In the genomic region with DNA sequence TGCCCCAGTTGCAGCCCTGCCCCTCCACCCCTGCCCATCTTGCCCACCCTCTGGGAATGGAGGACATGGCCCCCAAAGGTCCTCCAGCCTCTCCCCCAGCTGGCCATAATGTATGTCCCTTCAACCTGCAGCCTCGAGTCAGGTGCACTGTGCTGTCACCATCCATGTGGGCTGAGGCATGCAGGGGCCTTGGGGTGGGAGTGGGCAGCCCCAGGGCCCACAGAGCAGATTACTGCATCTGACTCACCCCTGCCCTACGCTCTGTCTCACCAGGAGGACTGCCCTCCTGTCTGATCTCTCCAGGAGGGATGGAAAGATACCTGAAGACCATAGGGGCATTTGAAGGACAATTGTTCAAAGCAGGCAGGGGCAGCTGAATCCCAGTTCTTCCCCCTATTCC, we compare ENCODE assay signal across 30 cellular contexts. TPM values are rescaled to one million over a fixed set of nuclear protein-coding genes. Genes with fewer than 3 reads are reported as not detected.
DNase-seq lines count a peak whose midpoint lies in the region; ATAC-seq, FAIRE-seq and TF ChIP-seq lines count a peak whose summit lies in the region.
"Had no signal": no experiment of that assay in that cellular context is flagged by ENCODE, and none has a peak within 500 bp of the region (broad histone marks: within the 10 kb centered on the region; RNA-seq: fewer than 3 reads in every experiment).

No MANE protein-coding gene starts in this region.

- no peak overlapping the region; the same call in 1 of the 2 replicates for H4K8ac ChIP-seq in H1 (ENCODE audit: extremely low read depth, insufficient read depth, low read length)

- no peak overlapping the region for H2AFZ ChIP-seq in H1 (ENCODE audit: low read length)
- no peak overlapping the region for H2AFZ ChIP-seq in neural cell (ENCODE audit: low read depth, low read length)
- H2AFZ ChIP-seq: GM23248 had no signal

- H3K23me2 ChIP-seq in H1 (ENCODE audit: low read depth, low read length), result no peaks in the 10 kb centered on the region; the same call in 1 of the 2 replicates

- CTCF ChIA-PET in H1 (lab: Charles Lee; ENCODE audit: partially characterized antibody), result interaction anchor here (0.9 to 1.4 kb wide), 4 partner anchors 10 to 20 kb away, joined by 3 to 5 read pairs (median 4); no protein-coding TSS in a partner anchor

- TF ChIP-seq RAD21 in H1 (IDR thresholded peaks at IDR 0.05 in 1 of 2, conservative IDR thresholded peaks at IDR 0.05 in 1 of 2; ENCODE audit: low read depth in 2 of 2, low read length in 2 of 2) (no peak), neural cell (conservative IDR thresholded peaks at IDR 0.05) (no peak)

- no peak overlapping the region for H3K56ac ChIP-seq in H1 (replicated peaks; ENCODE audit: insufficient read length, low read depth, low read length)

- peak; percentile 2 for DNase-seq in natural killer cell treated with Interleukin-12 subunit alpha and Interleukin-12 subunit beta and Interleukin-15 and Interleukin-18, amount 100 ng/mL, for 72 hours (ENCODE audit: low spot score)
- DNase-seq in natural killer cell, result no peak
- no peak for DNase-seq in H1 (ENCODE audit: low read depth in 1 of 2, low spot score in 2 of 2)
- DNase-seq in posterior vena cava (ENCODE audit: low spot score), result peak; percentile 38
- no peak for DNase-seq in DMS153 (lab: John Stamatoyannopoulos, UW)
- DNase-seq in NCI-H2107 treated with DMSO at 0.1 percent for 48 hours (lab: John Stamatoyannopoulos, UW; ENCODE audit: unreplicated experiment), result no peak
- DNase-seq: 8988T; ACHN; AML-193; BE2C; CD4-positive, alpha-beta T cell; CD8-positive, alpha-beta memory T cell; DMS 273 treated with DMSO at 0.1 percent for 48 hours; DMS53; DMS79 treated with DMSO at 0.1 percent for 48 hours; GF-D8; GM23248; H9; HFFc6 had no signal

- TF ChIP-seq CTCF in natural killer cell (IDR thresholded peaks at IDR 0.05), result no peak
- no peak for TF ChIP-seq CTCF in H1 (IDR thresholded peaks at IDR 0.05; ENCODE audit: control extremely low read depth in 1 of 3, insufficient read depth in 1 of 3, low read depth in 1 of 3, low read length in 3 of 3)
- no peak for TF ChIP-seq CTCF in neural cell (IDR thresholded peaks at IDR 0.05; ENCODE audit: poor library complexity, severe bottlenecking)

- H2BK5ac ChIP-seq in H1 (ENCODE audit: low read depth, low read length), result 0 out of 2 replicates have a peak overlapping the region, but pooled peaks have one; percentile 2

- no peak overlapping the region for H3K4me2 ChIP-seq in H1 (ENCODE audit: insufficient read depth in 1 of 2, low read depth in 2 of 2, low read length in 2 of 2)
- no peak overlapping the region for H3K4me2 ChIP-seq in neural cell (ENCODE audit: low read length)
- H3K4me2 ChIP-seq: A549; BLaER1 treated with 17β-estradiol and CSF1 and Interleukin-3, amounts not matched to agents 10 nM and 100 nM had no signal

- no peak for TF ChIP-seq POLR2A in H1 (IDR thresholded peaks at IDR 0.05; ENCODE audit: control extremely low read depth in 1 of 2, low read depth in 2 of 2, low read length in 2 of 2)

- peaks cover 11 to 24% (median 19%) of the 10 kb centered on the region in 4 experiments for H3K4me1 ChIP-seq in H1 (replicated peaks in 1 of 4; ENCODE audit: control insufficient read depth in 3 of 4, insufficient read depth in 4 of 4, low read length in 3 of 4)
- H3K4me1 ChIP-seq: A549, BE2C had no signal

- H3K23ac ChIP-seq in H1 (ENCODE audit: insufficient read length), result no peak overlapping the region

- no peak for FAIRE-seq in H1 (lab: Jason Lieb, UNC)
- FAIRE-seq: A549, D721Med, GM12892 had no signal

- H3K36me3 ChIP-seq in H1 (ENCODE audit: control insufficient read depth in 2 of 4, insufficient read depth in 4 of 4, low read length in 3 of 4) (no peaks in the 10 kb centered on the region), neural cell (ENCODE audit: insufficient read depth, low read length) (no peaks in the 10 kb centered on the region)
- H3K36me3 ChIP-seq: BE2C; BLaER1 treated with 17β-estradiol and CSF1 and Interleukin-3, amounts not matched to agents 10 nM and 100 nM had no signal

- ATAC-seq in natural killer cell treated with Interleukin-12 subunit alpha and Interleukin-12 subunit beta and Interleukin-15 and Interleukin-18, amount 100 ng/mL, for 72 hours, result no peak
- ATAC-seq in natural killer cell (no peak), GM19395 (IDR thresholded peaks at IDR 0.05; ENCODE audit: unreplicated experiment) (no peak)
- ATAC-seq: HCT116 had no signal

- H3K9me3 ChIP-seq in H1 (ENCODE audit: insufficient read depth in 2 of 2, low read depth in 1 of 2, low read length in 1 of 2) (no peaks in the 10 kb centered on the region), neural cell (ENCODE audit: low read length) (no peaks in the 10 kb centered on the region)
- H3K9me3 ChIP-seq: A549; BE2C; BLaER1 treated with 17β-estradiol and CSF1 and Interleukin-3, amounts not matched to agents 10 nM and 100 nM had no signal

- no peaks in the 10 kb centered on the region for H3K9me2 ChIP-seq in neural cell (ENCODE audit: insufficient read depth, low read length)

- WGBS in H1 (ENCODE audit: extremely low coverage in 1 of 2, insufficient coverage in 1 of 2, insufficient read length in 1 of 2, insufficient replicate concordance in 2 of 2, low coverage in 1 of 2, low lambda C conversion rate in 2 of 2, missing lambda C conversion rate in 1 of 2), 2 experiments, result 100% methylated on average over 2 of the region's 2 CpGs; no CpG with 5 or more reads in 1 of the 2 experiments

- no peak overlapping the region for H3K18ac ChIP-seq in H1 (ENCODE audit: extremely low read depth, low read length)

- no peak overlapping the region for H2BK15ac ChIP-seq in H1 (ENCODE audit: low read length)

- H3K79me2 ChIP-seq in H1 (ENCODE audit: control insufficient read depth in 1 of 2, insufficient read depth in 2 of 2, low read length in 2 of 2) (no peaks in the 10 kb centered on the region), neural cell (replicated peaks; ENCODE audit: insufficient read depth, low read length) (no peaks in the 10 kb centered on the region)

- H2AK5ac ChIP-seq in H1 (ENCODE audit: low read depth, low read length), result no peak overlapping the region

- H2BK12ac ChIP-seq in H1 (ENCODE audit: low read depth, low read length), result 0 out of 2 replicates have a peak overlapping the region, but pooled peaks have one; percentile 11

- peak overlapping the region; percentile 17 for H4K91ac ChIP-seq in H1 (replicated peaks; ENCODE audit: insufficient read length, low read length)

- H3K9me3 Mint-ChIP-seq in natural killer cell treated with Interleukin-12 subunit alpha and Interleukin-12 subunit beta and Interleukin-15 and Interleukin-18, amount 100 ng/mL, for 72 hours, result no peaks in the 10 kb centered on the region
- H3K9me3 Mint-ChIP-seq in natural killer cell, result no peaks in the 10 kb centered on the region
- H3K9me3 Mint-ChIP-seq: CD14-positive monocyte; CD4-positive, alpha-beta T cell; CD8-positive, alpha-beta memory T cell; H9; HFFc6 had no signal

- no peak overlapping the region for H3K4me3 Mint-ChIP-seq in natural killer cell treated with Interleukin-12 subunit alpha and Interleukin-12 subunit beta and Interleukin-15 and Interleukin-18, amount 100 ng/mL, for 72 hours
- H3K4me3 Mint-ChIP-seq in natural killer cell, result no peak overlapping the region
- H3K4me3 Mint-ChIP-seq: CD14-positive monocyte; CD4-positive, alpha-beta T cell; CD8-positive, alpha-beta memory T cell; H9; HFFc6 had no signal

- no peak overlapping the region for H3K27ac Mint-ChIP-seq in natural killer cell treated with Interleukin-12 subunit alpha and Interleukin-12 subunit beta and Interleukin-15 and Interleukin-18, amount 100 ng/mL, for 72 hours
- H3K27ac Mint-ChIP-seq in natural killer cell, result no peak overlapping the region
- H3K27ac Mint-ChIP-seq: CD14-positive monocyte; CD4-positive, alpha-beta T cell; CD8-positive, alpha-beta memory T cell; H9; HFFc6 had no signal

- no peak overlapping the region for H3K4ac ChIP-seq in H1 (replicated peaks; ENCODE audit: insufficient read length, low read depth, low read length)

- no peaks in the 10 kb centered on the region; the same call in 1 of the 2 replicates for H3K79me1 ChIP-seq in H1 (ENCODE audit: low read depth, low read length)

- no peaks in the 10 kb centered on the region for H4K20me1 ChIP-seq in H1 (replicated peaks in 1 of 2; ENCODE audit: control insufficient read depth in 1 of 2, insufficient read depth in 2 of 2, low read length in 2 of 2)
- no peaks in the 10 kb centered on the region for H4K20me1 ChIP-seq in neural cell (ENCODE audit: insufficient read depth)
- H4K20me1 ChIP-seq: BLaER1 treated with 17β-estradiol and CSF1 and Interleukin-3, amounts not matched to agents 10 nM and 100 nM had no signal

- no peaks in the 10 kb centered on the region for H3F3A ChIP-seq in neural cell (ENCODE audit: insufficient read depth, low read length, poor library complexity, severe bottlenecking)

- no peaks in the 10 kb centered on the region for H3K36me3 Mint-ChIP-seq in natural killer cell treated with Interleukin-12 subunit alpha and Interleukin-12 subunit beta and Interleukin-15 and Interleukin-18, amount 100 ng/mL, for 72 hours
- H3K36me3 Mint-ChIP-seq in natural killer cell, result no peaks in the 10 kb centered on the region
- H3K36me3 Mint-ChIP-seq: CD14-positive monocyte had no signal

- H3K27me3 ChIP-seq in H1 (replicated peaks in 1 of 4; ENCODE audit: control insufficient read depth in 3 of 4, extremely low read depth in 1 of 4, insufficient read depth in 3 of 4, low read length in 3 of 4) (no peaks in the 10 kb centered on the region), neural cell (ENCODE audit: insufficient read depth, low read depth, low read length) (no peaks in the 10 kb centered on the region)
- H3K27me3 ChIP-seq: BLaER1 treated with 17β-estradiol and CSF1 and Interleukin-3, amounts not matched to agents 10 nM and 100 nM had no signal

- POLR2A ChIA-PET in H1 (lab: Charles Lee; ENCODE audit: partially characterized antibody), result interaction anchor here (1.5 kb wide), 1 partner anchor 32 kb away, joined by 3 read pairs; no protein-coding TSS in a partner anchor

- H3K14ac ChIP-seq in H1 (ENCODE audit: insufficient read length), result no peak overlapping the region

- TF ChIP-seq EP300 in H1 (IDR thresholded peaks at IDR 0.05; ENCODE audit: borderline replicate concordance in 1 of 2, low read depth in 2 of 2, low read length in 2 of 2) (no peak), neural cell (conservative IDR thresholded peaks at IDR 0.05; ENCODE audit: poor library complexity, severe bottlenecking) (no peak)

- H4K5ac ChIP-seq in H1 (ENCODE audit: insufficient read length, low read depth, low read length), result no peak overlapping the region

- H3K4me3 ChIP-seq in H1 (ENCODE audit: extremely low read depth in 1 of 4, insufficient read depth in 2 of 4, low read depth in 3 of 4, low read length in 4 of 4) (no peak overlapping the region), neural cell (ENCODE audit: low read length) (no peak overlapping the region)
- H3K4me3 ChIP-seq: A549; BLaER1 treated with 17β-estradiol and CSF1 and Interleukin-3, amounts not matched to agents 10 nM and 100 nM; GM23248 had no signal

- H3K27ac ChIP-seq in H1 (ENCODE audit: low read depth, low read length) (no peak overlapping the region), neural cell (ENCODE audit: low read length) (peak overlapping the region; percentile 44)
- H3K27ac ChIP-seq: A549; BLaER1 treated with 17β-estradiol and CSF1 and Interleukin-3, amounts not matched to agents 10 nM and 100 nM; GM23248 had no signal

- H3K9ac ChIP-seq in H1 (replicated peaks in 1 of 4; ENCODE audit: extremely low read depth in 1 of 4, low read depth in 3 of 4, low read length in 3 of 4), result no peak overlapping the region
- no peak overlapping the region for H3K9ac ChIP-seq in neural cell (ENCODE audit: low read length)
- H3K9ac ChIP-seq: BLaER1 treated with 17β-estradiol and CSF1 and Interleukin-3, amounts not matched to agents 10 nM and 100 nM; GM23248 had no signal

- H3K27me3 Mint-ChIP-seq in natural killer cell treated with Interleukin-12 subunit alpha and Interleukin-12 subunit beta and Interleukin-15 and Interleukin-18, amount 100 ng/mL, for 72 hours, result peaks cover 8 to 10% of the 10 kb centered on the region in 2 donors
- H3K27me3 Mint-ChIP-seq in natural killer cell (ENCODE audit: low read depth in 2 of 2), result peaks cover 14 to 15% of the 10 kb centered on the region in 2 donors

- no peak overlapping the region for H2BK120ac ChIP-seq in H1 (replicated peaks; ENCODE audit: low read depth, low read length)

- intact Hi-C loops in natural killer cell (cut with micrococcal nuclease) (no loop called here), posterior vena cava (cut with DNase I) (no loop called here)

- no peak overlapping the region for H2BK20ac ChIP-seq in H1 (ENCODE audit: low read length)

- no peaks in the 10 kb centered on the region for H3K4me1 Mint-ChIP-seq in natural killer cell treated with Interleukin-12 subunit alpha and Interleukin-12 subunit beta and Interleukin-15 and Interleukin-18, amount 100 ng/mL, for 72 hours (ENCODE audit: low read depth in 2 of 2)
- H3K4me1 Mint-ChIP-seq in natural killer cell, result no peaks in the 10 kb centered on the region
- H3K4me1 Mint-ChIP-seq: CD14-positive monocyte; CD8-positive, alpha-beta memory T cell had no signal

RNA-seq across cellular contexts. Expression of a gene that starts 13.3 kb away (rescaled TPM):
- total RNA-seq in natural killer cell treated with Interleukin-12 subunit alpha and Interleukin-12 subunit beta and Interleukin-15 and Interleukin-18, amount 100 ng/mL, for 72 hours, result not detected
- total RNA-seq in natural killer cell, result under 1 TPM in 1 of 3 donors, not detected in 2; 0.30 TPM
- 3.0 and 3.5 TPM in 2 replicates for total RNA-seq in H1 (2021; fragmentation: NEBNext Ultra II Directional; extraction: Animal tissue kit (Norgen Biotek cat#: 25700))
- polyA plus RNA-seq in H1 (2011; rRNA removed), result 2.5 and 3.2 TPM in 2 replicates
- polyA plus RNA-seq in H1 (2011; cell fraction: cytosol; rRNA removed), result 2.4 TPM
- 2.9 TPM for polyA plus RNA-seq in H1 (2011; cell fraction: nucleus; rRNA removed)
- polyA plus RNA-seq in H1 (2012, experiment 1 of 2), result 1.7 to 3.5 TPM (median 2.9 TPM) in 4 replicates
- 2.8 TPM for polyA plus RNA-seq in H1 (2012, experiment 2 of 2)
- 3.0 TPM for polyA plus RNA-seq in H1 (2013, experiment 1 of 2)
- 2.5 TPM for polyA plus RNA-seq in H1 (2013, experiment 2 of 2)
- polyA minus RNA-seq in H1 (2011; rRNA and poly(A)+ RNA removed), result 1.5 and 2.5 TPM in 2 replicates
- 1.8 TPM for polyA minus RNA-seq in H1 (2011; cell fraction: cytosol; rRNA and poly(A)+ RNA removed)
- 0.90 TPM for polyA minus RNA-seq in H1 (2011; cell fraction: nucleus; rRNA and poly(A)+ RNA removed)
- polyA plus RNA-seq in neural cell, result 2.0 and 2.1 TPM in 2 replicates
- 2.7 and 2.8 TPM in 2 replicates for polyA minus RNA-seq in neural cell
- under 1 TPM; 0.23 to 0.29 TPM for total RNA-seq in posterior vena cava
- total RNA-seq: CD4-positive, alpha-beta T cell; CD8-positive, alpha-beta memory T cell; Daoy; G401; GM23248; H4; HFFc6 had no signal
- polyA plus RNA-seq: A549; CD14-positive monocyte; CD8-positive, alpha-beta memory T cell; GM23248 had no signal

Comparison
In these comparisons a context has a peak if more than half of its experiments do, and no peak if none do; other contexts are left out.
1. DNase-seq: peak in natural killer cell treated with Interleukin-12 subunit alpha and Interleukin-12 subunit beta and Interleukin-15 and Interleukin-18, amount 100 ng/mL, for 72 hours (single experiment) and posterior vena cava (single experiment); none in natural killer cell (single experiment), H1 (0 of 2), DMS153 (single experiment) and NCI-H2107 treated with DMSO at 0.1 percent for 48 hours (single experiment).